Comparison of ENCODE assay signal across 1 cellular context in genomic region chr5:72474117-72474915, GRCh38.
TF ChIP-seq lines count a peak whose summit lies in the region.

No MANE protein-coding gene starts in this region.

TF ChIP-seq in GM12878, 131 proteins besides CTCF, POLR2A, EP300 and RAD21 (continues in another document):
- TF ChIP-seq, protein P1, sequence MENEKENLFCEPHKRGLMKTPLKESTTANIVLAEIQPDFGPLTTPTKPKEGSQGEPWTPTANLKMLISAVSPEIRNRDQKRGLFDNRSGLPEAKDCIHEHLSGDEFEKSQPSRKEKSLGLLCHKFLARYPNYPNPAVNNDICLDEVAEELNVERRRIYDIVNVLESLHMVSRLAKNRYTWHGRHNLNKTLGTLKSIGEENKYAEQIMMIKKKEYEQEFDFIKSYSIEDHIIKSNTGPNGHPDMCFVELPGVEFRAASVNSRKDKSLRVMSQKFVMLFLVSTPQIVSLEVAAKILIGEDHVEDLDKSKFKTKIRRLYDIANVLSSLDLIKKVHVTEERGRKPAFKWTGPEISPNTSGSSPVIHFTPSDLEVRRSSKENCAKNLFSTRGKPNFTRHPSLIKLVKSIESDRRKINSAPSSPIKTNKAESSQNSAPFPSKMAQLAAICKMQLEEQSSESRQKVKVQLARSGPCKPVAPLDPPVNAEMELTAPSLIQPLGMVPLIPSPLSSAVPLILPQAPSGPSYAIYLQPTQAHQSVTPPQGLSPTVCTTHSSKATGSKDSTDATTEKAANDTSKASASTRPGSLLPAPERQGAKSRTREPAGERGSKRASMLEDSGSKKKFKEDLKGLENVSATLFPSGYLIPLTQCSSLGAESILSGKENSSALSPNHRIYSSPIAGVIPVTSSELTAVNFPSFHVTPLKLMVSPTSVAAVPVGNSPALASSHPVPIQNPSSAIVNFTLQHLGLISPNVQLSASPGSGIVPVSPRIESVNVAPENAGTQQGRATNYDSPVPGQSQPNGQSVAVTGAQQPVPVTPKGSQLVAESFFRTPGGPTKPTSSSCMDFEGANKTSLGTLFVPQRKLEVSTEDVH (IDR thresholded peaks at IDR 0.05; ENCODE audit: low read depth, partially characterized antibody), result no peak
- TF ChIP-seq PRDM15 (CRISPR knock-in tag; IDR thresholded peaks at IDR 0.05) (no peak), SIN3A (IDR thresholded peaks at IDR 0.05; ENCODE audit: low read depth, low read length) (no peak), CREB1 (IDR thresholded peaks at IDR 0.05; ENCODE audit: low read depth) (no peak), ZNF24 (IDR thresholded peaks at IDR 0.05) (0 out of 2 replicates have a peak, but pooled peaks have one; percentile 8), TBL1XR1 (IDR thresholded peaks at IDR 0.05; ENCODE audit: low read depth, low read length) (no peak), ASH2L (IDR thresholded peaks at IDR 0.05; ENCODE audit: borderline replicate concordance, low read depth) (no peak), EED (IDR thresholded peaks at IDR 0.05; ENCODE audit: low read depth) (peak; percentile 83), CBX3 (IDR thresholded peaks at IDR 0.05; ENCODE audit: borderline replicate concordance, low read depth) (no peak), SRF (IDR thresholded peaks at IDR 0.05; ENCODE audit: low read depth in 2 of 2, low read length in 2 of 2) (no peak), CEBPZ (IDR thresholded peaks at IDR 0.05; ENCODE audit: low read depth, low read length) (no peak), MTA3 (IDR thresholded peaks at IDR 0.05; ENCODE audit: borderline replicate concordance, low read length) (no peak; the same call in none of the 2 replicates), EZH2 (IDR thresholded peaks at IDR 0.05; ENCODE audit: borderline replicate concordance, control insufficient read depth, low read depth, low read length) (no peak), JUNB (IDR thresholded peaks at IDR 0.05) (peak; percentile 17; the same call in 1 of the 2 replicates), MXI1 (IDR thresholded peaks at IDR 0.05; ENCODE audit: low read depth, low read length) (0 out of 2 replicates have a peak, but pooled peaks have one; percentile 50), POLR2AphosphoS2 (IDR thresholded peaks at IDR 0.05; ENCODE audit: low read depth, low read length) (no peak), SIX5 (IDR thresholded peaks at IDR 0.05; ENCODE audit: low read depth, low read length, severe bottlenecking) (no peak), ZNF207 (IDR thresholded peaks at IDR 0.05; ENCODE audit: borderline replicate concordance) (no peak), FOXK2 (IDR thresholded peaks at IDR 0.05) (no peak), NR2F1 (conservative IDR thresholded peaks at IDR 0.05) (peak; percentile 78), SREBF1 (IDR thresholded peaks at IDR 0.05; ENCODE audit: low read length) (no peak), SUZ12 (IDR thresholded peaks at IDR 0.05; ENCODE audit: unreplicated experiment) (no peak), PML (IDR thresholded peaks at IDR 0.05; ENCODE audit: low read length) (peak; percentile 66; the same call in 1 of the 2 replicates), POLR2AphosphoS5 (IDR thresholded peaks at IDR 0.05; ENCODE audit: low read length) (no peak), SPI1 (IDR thresholded peaks at IDR 0.05; ENCODE audit: borderline replicate concordance, insufficient read depth, low read depth, low read length) (no peak), HCFC1 (IDR thresholded peaks at IDR 0.05; ENCODE audit: low read length) (no peak), RBBP5 (conservative IDR thresholded peaks at IDR 0.05) (no peak), SP1 (IDR thresholded peaks at IDR 0.05; ENCODE audit: low read depth, low read length) (no peak), SMC3 (IDR thresholded peaks at IDR 0.05; ENCODE audit: borderline replicate concordance, low read length) (no peak; the same call in 1 of the 2 replicates), MYC (IDR thresholded peaks at IDR 0.05; ENCODE audit: insufficient read depth, insufficient read length, insufficient replicate concordance, low read length, severe bottlenecking) (no peak), RCOR1 (conservative IDR thresholded peaks at IDR 0.05; ENCODE audit: low read depth, low read length) (no peak), YBX1 (IDR thresholded peaks at IDR 0.05) (no peak), LARP7 (IDR thresholded peaks at IDR 0.05) (no peak), NRF1 (conservative IDR thresholded peaks at IDR 0.05; ENCODE audit: low read depth, low read length) (no peak), CBFB (IDR thresholded peaks at IDR 0.05; ENCODE audit: low read depth) (no peak), KLF5 (IDR thresholded peaks at IDR 0.05; ENCODE audit: partially characterized antibody) (no peak), ZBED1 (IDR thresholded peaks at IDR 0.05; ENCODE audit: borderline replicate concordance) (no peak), BMI1 (IDR thresholded peaks at IDR 0.05; ENCODE audit: borderline replicate concordance) (no peak), GATAD2B (conservative IDR thresholded peaks at IDR 0.05; ENCODE audit: low read depth) (0 out of 2 replicates have a peak, but pooled peaks have one; percentile 28), CHD2 (IDR thresholded peaks at IDR 0.05; ENCODE audit: borderline replicate concordance, low read depth, low read length) (no peak), BCL11A (IDR thresholded peaks at IDR 0.05; ENCODE audit: low read depth, low read length) (peak; percentile 91), ZNF217 (IDR thresholded peaks at IDR 0.05) (no peak), RAD51 (IDR thresholded peaks at IDR 0.05) (no peak), MYB (IDR thresholded peaks at IDR 0.05; ENCODE audit: borderline replicate concordance, low read depth, low read length) (no peak), ZZZ3 (IDR thresholded peaks at IDR 0.05; ENCODE audit: control insufficient read depth, insufficient read length, low read depth) (no peak), SMARCA5 (IDR thresholded peaks at IDR 0.05) (no peak)
- TF ChIP-seq, protein P2, sequence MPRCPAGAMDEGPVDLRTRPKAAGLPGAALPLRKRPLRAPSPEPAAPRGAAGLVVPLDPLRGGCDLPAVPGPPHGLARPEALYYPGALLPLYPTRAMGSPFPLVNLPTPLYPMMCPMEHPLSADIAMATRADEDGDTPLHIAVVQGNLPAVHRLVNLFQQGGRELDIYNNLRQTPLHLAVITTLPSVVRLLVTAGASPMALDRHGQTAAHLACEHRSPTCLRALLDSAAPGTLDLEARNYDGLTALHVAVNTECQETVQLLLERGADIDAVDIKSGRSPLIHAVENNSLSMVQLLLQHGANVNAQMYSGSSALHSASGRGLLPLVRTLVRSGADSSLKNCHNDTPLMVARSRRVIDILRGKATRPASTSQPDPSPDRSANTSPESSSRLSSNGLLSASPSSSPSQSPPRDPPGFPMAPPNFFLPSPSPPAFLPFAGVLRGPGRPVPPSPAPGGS (IDR thresholded peaks at IDR 0.05; ENCODE audit: borderline replicate concordance, insufficient read depth, low read depth, low read length, poor library complexity, severe bottlenecking), result no peak
- TF ChIP-seq, protein P3, sequence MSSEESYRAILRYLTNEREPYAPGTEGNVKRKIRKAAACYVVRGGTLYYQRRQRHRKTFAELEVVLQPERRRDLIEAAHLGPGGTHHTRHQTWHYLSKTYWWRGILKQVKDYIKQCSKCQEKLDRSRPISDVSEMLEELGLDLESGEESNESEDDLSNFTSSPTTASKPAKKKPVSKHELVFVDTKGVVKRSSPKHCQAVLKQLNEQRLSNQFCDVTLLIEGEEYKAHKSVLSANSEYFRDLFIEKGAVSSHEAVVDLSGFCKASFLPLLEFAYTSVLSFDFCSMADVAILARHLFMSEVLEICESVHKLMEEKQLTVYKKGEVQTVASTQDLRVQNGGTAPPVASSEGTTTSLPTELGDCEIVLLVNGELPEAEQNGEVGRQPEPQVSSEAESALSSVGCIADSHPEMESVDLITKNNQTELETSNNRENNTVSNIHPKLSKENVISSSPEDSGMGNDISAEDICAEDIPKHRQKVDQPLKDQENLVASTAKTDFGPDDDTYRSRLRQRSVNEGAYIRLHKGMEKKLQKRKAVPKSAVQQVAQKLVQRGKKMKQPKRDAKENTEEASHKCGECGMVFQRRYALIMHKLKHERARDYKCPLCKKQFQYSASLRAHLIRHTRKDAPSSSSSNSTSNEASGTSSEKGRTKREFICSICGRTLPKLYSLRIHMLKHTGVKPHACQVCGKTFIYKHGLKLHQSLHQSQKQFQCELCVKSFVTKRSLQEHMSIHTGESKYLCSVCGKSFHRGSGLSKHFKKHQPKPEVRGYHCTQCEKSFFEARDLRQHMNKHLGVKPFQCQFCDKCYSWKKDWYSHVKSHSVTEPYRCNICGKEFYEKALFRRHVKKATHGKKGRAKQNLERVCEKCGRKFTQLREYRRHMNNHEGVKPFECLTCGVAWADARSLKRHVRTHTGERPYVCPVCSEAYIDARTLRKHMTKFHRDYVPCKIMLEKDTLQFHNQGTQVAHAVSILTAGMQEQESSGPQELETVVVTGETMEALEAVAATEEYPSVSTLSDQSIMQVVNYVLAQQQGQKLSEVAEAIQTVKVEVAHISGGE (CRISPR knock-in tag; IDR thresholded peaks at IDR 0.05), result no peak
- TF ChIP-seq, protein P4, sequence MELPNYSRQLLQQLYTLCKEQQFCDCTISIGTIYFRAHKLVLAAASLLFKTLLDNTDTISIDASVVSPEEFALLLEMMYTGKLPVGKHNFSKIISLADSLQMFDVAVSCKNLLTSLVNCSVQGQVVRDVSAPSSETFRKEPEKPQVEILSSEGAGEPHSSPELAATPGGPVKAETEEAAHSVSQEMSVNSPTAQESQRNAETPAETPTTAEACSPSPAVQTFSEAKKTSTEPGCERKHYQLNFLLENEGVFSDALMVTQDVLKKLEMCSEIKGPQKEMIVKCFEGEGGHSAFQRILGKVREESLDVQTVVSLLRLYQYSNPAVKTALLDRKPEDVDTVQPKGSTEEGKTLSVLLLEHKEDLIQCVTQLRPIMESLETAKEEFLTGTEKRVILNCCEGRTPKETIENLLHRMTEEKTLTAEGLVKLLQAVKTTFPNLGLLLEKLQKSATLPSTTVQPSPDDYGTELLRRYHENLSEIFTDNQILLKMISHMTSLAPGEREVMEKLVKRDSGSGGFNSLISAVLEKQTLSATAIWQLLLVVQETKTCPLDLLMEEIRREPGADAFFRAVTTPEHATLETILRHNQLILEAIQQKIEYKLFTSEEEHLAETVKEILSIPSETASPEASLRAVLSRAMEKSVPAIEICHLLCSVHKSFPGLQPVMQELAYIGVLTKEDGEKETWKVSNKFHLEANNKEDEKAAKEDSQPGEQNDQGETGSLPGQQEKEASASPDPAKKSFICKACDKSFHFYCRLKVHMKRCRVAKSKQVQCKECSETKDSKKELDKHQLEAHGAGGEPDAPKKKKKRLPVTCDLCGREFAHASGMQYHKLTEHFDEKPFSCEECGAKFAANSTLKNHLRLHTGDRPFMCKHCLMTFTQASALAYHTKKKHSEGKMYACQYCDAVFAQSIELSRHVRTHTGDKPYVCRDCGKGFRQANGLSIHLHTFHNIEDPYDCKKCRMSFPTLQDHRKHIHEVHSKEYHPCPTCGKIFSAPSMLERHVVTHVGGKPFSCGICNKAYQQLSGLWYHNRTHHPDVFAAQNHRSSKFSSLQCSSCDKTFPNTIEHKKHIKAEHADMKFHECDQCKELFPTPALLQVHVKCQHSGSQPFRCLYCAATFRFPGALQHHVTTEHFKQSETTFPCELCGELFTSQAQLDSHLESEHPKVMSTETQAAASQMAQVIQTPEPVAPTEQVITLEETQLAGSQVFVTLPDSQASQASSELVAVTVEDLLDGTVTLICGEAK (IDR thresholded peaks at IDR 0.05; ENCODE audit: borderline replicate concordance), result no peak
